ENCODE assay signal across 8 cellular contexts in the genomic region with DNA sequence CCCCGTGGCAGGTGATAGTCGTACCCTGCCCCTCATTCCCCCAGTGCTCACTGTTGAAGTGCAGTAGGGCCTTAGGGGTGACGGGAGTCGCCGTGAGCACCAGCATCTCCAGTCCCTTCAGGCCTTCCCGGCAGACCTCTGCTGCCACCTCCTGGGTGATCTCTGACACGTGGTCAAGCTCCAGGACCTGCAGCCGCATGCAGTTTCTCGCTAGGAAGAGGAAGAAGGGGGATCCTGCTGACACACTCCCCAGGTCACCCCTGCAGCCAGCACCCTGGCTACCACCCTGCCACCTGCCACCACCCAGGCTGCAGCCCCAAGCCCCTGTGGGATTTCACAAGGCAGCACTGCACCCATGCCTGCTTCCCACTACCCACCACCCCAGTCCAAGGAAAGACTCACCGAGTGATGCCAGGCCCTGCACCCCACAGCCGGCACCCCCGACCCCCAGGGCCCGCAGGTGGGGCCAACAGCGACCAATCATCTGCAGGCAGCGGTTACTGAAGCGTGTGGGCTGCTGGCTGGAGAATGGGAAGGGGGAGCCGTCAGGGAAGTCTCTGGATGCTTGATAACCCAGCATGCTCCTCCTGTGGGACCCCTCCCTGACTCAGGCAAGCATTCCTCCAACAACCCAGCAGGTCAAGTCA. TPM values are rescaled to one million over a fixed set of nuclear protein-coding genes. Genes with fewer than 3 reads are reported as not detected.
A peak's percentile ranks its signal among the peaks of the same experiment; 100 is the strongest.
DNase-seq lines count a peak whose midpoint lies in the region; ATAC-seq, FAIRE-seq and TF ChIP-seq lines count a peak whose summit lies in the region.

No MANE protein-coding gene starts in this region.

- H3K36me3 ChIP-seq in mesenchymal stem cell (ENCODE audit: control insufficient read depth in 1 of 2, insufficient read depth in 2 of 2, low read depth in 1 of 2, low read length in 2 of 2), result peaks cover 0 to 44% of the 10 kb centered on the region in 2 experiments

- H2AK5ac ChIP-seq in mesenchymal stem cell (ENCODE audit: low read length, severe bottlenecking), result no peak overlapping the region

- no peak overlapping the region for H4K91ac ChIP-seq in mesenchymal stem cell (ENCODE audit: low read length)

- H3K4me3 ChIP-seq in mesenchymal stem cell (ENCODE audit: insufficient read depth in 1 of 2, low read depth in 1 of 2, low read length in 2 of 2), result no peak overlapping the region

- H3K4ac ChIP-seq in mesenchymal stem cell (ENCODE audit: low read depth in 1 of 2, low read length in 2 of 2), result no peak overlapping the region

- no peak for FAIRE-seq in GM12892 (lab: Jason Lieb, UNC)

- H3K9ac ChIP-seq in mesenchymal stem cell (ENCODE audit: low read length), result no peak overlapping the region

- H3K14ac ChIP-seq in mesenchymal stem cell (ENCODE audit: low read length in 2 of 2), result no peak overlapping the region

- H2BK12ac ChIP-seq in mesenchymal stem cell (ENCODE audit: low read length in 2 of 2), result no peak overlapping the region

- DNase-seq in G401 (ENCODE audit: low spot score) (peak; percentile 81), MV-4-11 (lab: John Stamatoyannopoulos, UW) (peak; percentile 45), dermis blood vessel endothelial cell (peak; percentile 84), mesenchymal stem cell (peak; percentile 48), NCI-H146 treated with DMSO at 0.1 percent for 48 hours (lab: John Stamatoyannopoulos, UW; ENCODE audit: unreplicated experiment) (no peak), GM12892 (ENCODE audit: insufficient read length) (no peak)
- DNase-seq in stimulated activated CD4-positive, alpha-beta T cell treated with anti-CD3 and anti-CD28 coated beads, Interleukin-4, amount 100 ng/mL, for 1 hour, result no peak

- H2AFZ ChIP-seq in mesenchymal stem cell (ENCODE audit: low read depth, low read length), result no peak overlapping the region

- no peak for ATAC-seq in GM19397 (IDR thresholded peaks at IDR 0.05; ENCODE audit: unreplicated experiment)

- peaks cover 3 to 5% of the 10 kb centered on the region in 2 experiments for H3K27me3 ChIP-seq in mesenchymal stem cell (ENCODE audit: control insufficient read depth in 1 of 2, insufficient read depth in 1 of 2, low read length in 2 of 2)

- 35% methylated on average over 17 of the region's 17 CpGs for WGBS in mesenchymal stem cell

- H3K23ac ChIP-seq in mesenchymal stem cell (ENCODE audit: low read length in 2 of 2), result no peak overlapping the region

- no peaks in the 10 kb centered on the region for H3K79me1 ChIP-seq in mesenchymal stem cell (replicated peaks; ENCODE audit: low read length, poor library complexity, severe bottlenecking)

- H3K4me1 ChIP-seq in mesenchymal stem cell (ENCODE audit: control insufficient read depth, insufficient read depth, low read depth, low read length), result peaks cover 4% of the 10 kb centered on the region

- H3K9me3 ChIP-seq in mesenchymal stem cell (ENCODE audit: control insufficient read depth, low read length), result no peaks in the 10 kb centered on the region

- H3K18ac ChIP-seq in mesenchymal stem cell (ENCODE audit: low read depth in 1 of 2, low read length in 2 of 2), result no peak overlapping the region

- TF ChIP-seq POLR2A in GM12892 (IDR thresholded peaks at IDR 0.05; ENCODE audit: low read depth, low read length), result no peak

- H4K8ac ChIP-seq in mesenchymal stem cell (ENCODE audit: low read length), result no peak overlapping the region

- H3K4me2 ChIP-seq in mesenchymal stem cell (ENCODE audit: low read length, poor library complexity, severe bottlenecking), result no peak overlapping the region

- H2BK5ac ChIP-seq in mesenchymal stem cell (ENCODE audit: low read depth, low read length, poor library complexity, severe bottlenecking), result no peak overlapping the region

- H2BK15ac ChIP-seq in mesenchymal stem cell (ENCODE audit: low read depth, poor library complexity, severe bottlenecking), result no peak overlapping the region

- H2BK120ac ChIP-seq in mesenchymal stem cell (ENCODE audit: low read depth, low read length), result no peak overlapping the region

- in situ Hi-C loops in G401 (cut with HindIII; ENCODE audit: low sequenced_read_pairs), result no loop called here

- no peak overlapping the region for H3K27ac ChIP-seq in mesenchymal stem cell (ENCODE audit: low read length, poor library complexity, severe bottlenecking)

RNA-seq across cellular contexts. Expression of a gene that starts 23.8 kb away (rescaled TPM):
- 3.6 and 11.1 TPM in 2 replicates for total RNA-seq in G401 (2014; rRNA removed; shearing (Covaris generic))
- 0.19 and 0.34 TPM in 2 replicates for total RNA-seq in dermis blood vessel endothelial cell
- polyA plus RNA-seq in mesenchymal stem cell (2013, experiment 1 of 2), result 1.3 TPM
- polyA plus RNA-seq in mesenchymal stem cell (2013, experiment 2 of 2), result 1.3 TPM
- 17.7 TPM for polyA plus RNA-seq in GM12892 (2012; ENCODE audit: missing spikeins)

RNA-seq across cellular contexts. Expression of a gene that starts 26.4 kb away (rescaled TPM):
- 797 and 982 TPM in 2 replicates for total RNA-seq in G401 (2014; rRNA removed; shearing (Covaris generic))
- 338 and 453 TPM in 2 replicates for total RNA-seq in dermis blood vessel endothelial cell
- polyA plus RNA-seq in mesenchymal stem cell (2013, experiment 1 of 2), result 270 TPM
- polyA plus RNA-seq in mesenchymal stem cell (2013, experiment 2 of 2), result 269 TPM
- polyA plus RNA-seq in GM12892 (2012; ENCODE audit: missing spikeins), result 400 TPM

RNA-seq across cellular contexts. Expression of a gene that starts 27.4 kb away (rescaled TPM):
- total RNA-seq in G401 (2014; rRNA removed; shearing (Covaris generic)), result 21.9 and 33.7 TPM in 2 replicates
- total RNA-seq in dermis blood vessel endothelial cell, result 19.8 and 29.4 TPM in 2 replicates
- 19.4 TPM for polyA plus RNA-seq in mesenchymal stem cell (2013, experiment 1 of 2)
- 20.4 TPM for polyA plus RNA-seq in mesenchymal stem cell (2013, experiment 2 of 2)
- polyA plus RNA-seq in GM12892 (2012; ENCODE audit: missing spikeins), result 9.5 TPM

RNA-seq across cellular contexts. Expression of a gene that starts 32.9 kb away (rescaled TPM):
- total RNA-seq in G401 (2014; rRNA removed; shearing (Covaris generic)), result not detected in 2 replicates
- total RNA-seq in dermis blood vessel endothelial cell, result not detected in 2 replicates
- polyA plus RNA-seq in mesenchymal stem cell (2013, experiment 1 of 2), result not detected
- 0.01 TPM for polyA plus RNA-seq in mesenchymal stem cell (2013, experiment 2 of 2)
- polyA plus RNA-seq in GM12892 (2012; ENCODE audit: missing spikeins), result not detected

RNA-seq across cellular contexts. Expression of a gene that starts 46.4 kb away (rescaled TPM):
- total RNA-seq in G401 (2014; rRNA removed; shearing (Covaris generic)), result 40.0 and 40.5 TPM in 2 replicates
- 22.6 and 26.5 TPM in 2 replicates for total RNA-seq in dermis blood vessel endothelial cell
- 10.1 TPM for polyA plus RNA-seq in mesenchymal stem cell (2013, experiment 1 of 2)
- polyA plus RNA-seq in mesenchymal stem cell (2013, experiment 2 of 2), result 11.1 TPM
- 26.9 TPM for polyA plus RNA-seq in GM12892 (2012; ENCODE audit: missing spikeins)

Comparison
In these comparisons a context has a peak if more than half of its experiments do, and no peak if none do; other contexts are left out.
1. DNase-seq: peak in G401 (single experiment), MV-4-11 (single experiment), dermis blood vessel endothelial cell (single experiment) and mesenchymal stem cell (single experiment); none in NCI-H146 treated with DMSO at 0.1 percent for 48 hours (single experiment), stimulated activated CD4-positive, alpha-beta T cell treated with anti-CD3 and anti-CD28 coated beads, Interleukin-4, amount 100 ng/mL, for 1 hour (single experiment) and GM12892 (single experiment).